In genomic region chr12:108360487-108360886, GRCh38 we compare ENCODE assay signal across 12 cellular contexts. TPM values are rescaled to one million over a fixed set of nuclear protein-coding genes. Genes with fewer than 3 reads are reported as not detected.
DNase-seq lines count a peak whose midpoint lies in the region; ATAC-seq, FAIRE-seq and TF ChIP-seq lines count a peak whose summit lies in the region.
"Had no signal": no experiment of that assay in that cellular context is flagged by ENCODE, and none has a peak within 500 bp of the region (broad histone marks: within the 10 kb centered on the region; RNA-seq: fewer than 3 reads in every experiment).

No MANE protein-coding gene starts in this region.

- H3K27ac ChIP-seq in GM12878 (ENCODE audit: control insufficient read depth, insufficient read depth) (peak overlapping the region; percentile 57), smooth muscle cell (ENCODE audit: low read depth) (peak overlapping the region; percentile 64), left lung (no peak overlapping the region)
- H3K27ac ChIP-seq: ascending aorta, gastrocnemius medialis had no signal

- in situ Hi-C loops in GM12878 (cut with MboI), result no loop called here

- H3K4me2 ChIP-seq in GM12878 (ENCODE audit: control insufficient read depth, insufficient read depth), result peak overlapping the region; percentile 53
- H3K4me2 ChIP-seq in smooth muscle cell, result peak overlapping the region; percentile 37
- H3K4me2 ChIP-seq: SK-N-SH had no signal

- H3K4me3 Mint-ChIP-seq in activated T-cell treated with anti-CD3 and anti-CD28 coated beads, Interleukin-2, amount 50 U/mL, for 4 hours, result no peak overlapping the region
- H3K4me3 Mint-ChIP-seq: activated CD8-positive, alpha-beta T cell treated with anti-CD3 and anti-CD28 coated beads, Interleukin-2, amount 10 ng/mL, durations not matched to agents 7 days and 5 days had no signal

- RAD21 ChIA-PET in GM12878 (lab: Charles Lee; ENCODE audit: unreplicated experiment), result interaction anchor here (0.8 to 4.4 kb wide), 9 partner anchors 17 to 92 kb away, joined by 3 to 47 read pairs (median 3); partner anchors contain the start of gene CMKLR1

- TF ChIP-seq POLR2A in GM12878 (IDR thresholded peaks at IDR 0.05; ENCODE audit: low read depth, low read length), result no peak

- ATAC-seq in GM19043 (IDR thresholded peaks at IDR 0.05; ENCODE audit: low read depth, unreplicated experiment) (peak; percentile 67), HG03064 (IDR thresholded peaks at IDR 0.05; ENCODE audit: low read depth, unreplicated experiment) (peak; percentile 81), GM12878 (peak; percentile 86), left lung (no peak)
- ATAC-seq in activated T-cell treated with anti-CD3 and anti-CD28 coated beads, Interleukin-2, amount 50 U/mL, for 4 hours, result no peak
- ATAC-seq: activated CD8-positive, alpha-beta T cell treated with anti-CD3 and anti-CD28 coated beads, Interleukin-2, amount 10 ng/mL, durations not matched to agents 7 days and 5 days; gastrocnemius medialis had no signal

- TF ChIP-seq EP300 in GM12878 (IDR thresholded peaks at IDR 0.05; ENCODE audit: borderline replicate concordance in 1 of 2, control insufficient read depth in 1 of 2, low read depth in 2 of 2, low read length in 2 of 2), result peak; percentile 54 to 73; a peak in 3 of 4 replicates

- no peaks in the 10 kb centered on the region for H3K79me2 ChIP-seq in GM12878 (ENCODE audit: control insufficient read depth, insufficient read depth, low read length)
- no peaks in the 10 kb centered on the region for H3K79me2 ChIP-seq in smooth muscle cell (ENCODE audit: low read depth)

- SMC1A ChIA-PET in GM12878 (lab: Charles Lee; ENCODE audit: uncharacterized antibody, unreplicated experiment), result interaction anchor here (0.7 to 3.2 kb wide), 11 partner anchors 23 to 288 kb away, joined by 3 to 37 read pairs (median 4); no protein-coding TSS in a partner anchor

- H4K20me1 ChIP-seq in GM12878 (ENCODE audit: control insufficient read depth, insufficient read depth), result no peaks in the 10 kb centered on the region
- H4K20me1 ChIP-seq in smooth muscle cell (ENCODE audit: low read depth), result no peaks in the 10 kb centered on the region

- intact Hi-C loops in GM12878 (cut with micrococcal nuclease; ENCODE audit: unreplicated experiment), result loop anchor here (1.0 to 10.0 kb wide), 4 partner anchors 26 to 154 kb away; partner anchors contain the start of gene FICD
- intact Hi-C loops in left lung (cut with DNase I), result no loop called here

- DNase-seq in GM12878 (ENCODE audit: low read depth, low spot score) (peak; percentile 84), smooth muscle cell (lab: John Stamatoyannopoulos, UW; ENCODE audit: unreplicated experiment) (no peak), left lung (no peak), NCI-H524 (lab: John Stamatoyannopoulos, UW) (no peak)
- no peak for DNase-seq in activated T-cell treated with anti-CD3 and anti-CD28 coated beads, Interleukin-2, amount 50 U/mL, for 4 hours
- DNase-seq: activated CD8-positive, alpha-beta T cell treated with anti-CD3 and anti-CD28 coated beads, Interleukin-2, amount 10 ng/mL, durations not matched to agents 7 days and 5 days; gastrocnemius medialis; NCI-H2107; SK-N-SH had no signal

- H3K4me1 Mint-ChIP-seq in activated T-cell treated with anti-CD3 and anti-CD28 coated beads, Interleukin-2, amount 50 U/mL, for 4 hours (ENCODE audit: low read depth), result no peaks in the 10 kb centered on the region

- no peaks in the 10 kb centered on the region for H3K9me3 Mint-ChIP-seq in activated T-cell treated with anti-CD3 and anti-CD28 coated beads, Interleukin-2, amount 50 U/mL, for 4 hours

- no peaks in the 10 kb centered on the region for H3F3A ChIP-seq in smooth muscle cell (ENCODE audit: low read depth)

- no peak overlapping the region; the same call in 1 of the 2 replicates for H3K4me3 ChIP-seq in GM12878
- H3K4me3 ChIP-seq in smooth muscle cell, result no peak overlapping the region
- no peak overlapping the region for H3K4me3 ChIP-seq in left lung
- H3K4me3 ChIP-seq: ascending aorta, gastrocnemius medialis had no signal

- H3K27me3 ChIP-seq in GM12878 (replicated peaks in 1 of 2; ENCODE audit: control insufficient read depth in 2 of 2, insufficient read depth in 2 of 2, low read length in 1 of 2), result no peaks in the 10 kb centered on the region
- no peaks in the 10 kb centered on the region for H3K27me3 ChIP-seq in smooth muscle cell (ENCODE audit: low read depth)
- no peaks in the 10 kb centered on the region for H3K27me3 ChIP-seq in left lung
- H3K27me3 ChIP-seq: ascending aorta, gastrocnemius medialis had no signal

- H3K4me1 ChIP-seq in GM12878 (ENCODE audit: control insufficient read depth, insufficient read depth, low read length) (peaks cover 30% of the 10 kb centered on the region), smooth muscle cell (ENCODE audit: low read depth) (peaks cover 5% of the 10 kb centered on the region), left lung (peaks cover 0 to 10% of the 10 kb centered on the region in 2 donors)
- H3K4me1 ChIP-seq: ascending aorta, gastrocnemius medialis had no signal

- FAIRE-seq in GM12878 (lab: Jason Lieb, UNC), result peak; percentile 75

- H3K27me3 Mint-ChIP-seq in activated T-cell treated with anti-CD3 and anti-CD28 coated beads, Interleukin-2, amount 50 U/mL, for 4 hours (ENCODE audit: low read depth), result no peaks in the 10 kb centered on the region

- CTCF ChIA-PET in GM12878 (lab: Yijun Ruan, JAX), result interaction anchor here (0.7 to 2.0 kb wide), 7 partner anchors 8 to 136 kb away, joined by 3 to 7 read pairs (median 3); no protein-coding TSS in a partner anchor

- H3K9ac ChIP-seq in GM12878 (ENCODE audit: control insufficient read depth, insufficient read depth, low read length) (no peak overlapping the region), smooth muscle cell (ENCODE audit: low read depth) (no peak overlapping the region)
- H3K9ac ChIP-seq: SK-N-SH had no signal

- H3K9me3 ChIP-seq in GM12878 (replicated peaks; ENCODE audit: control insufficient read depth, insufficient read depth, low read length), result no peaks in the 10 kb centered on the region
- H3K9me3 ChIP-seq in smooth muscle cell (replicated peaks; ENCODE audit: low read depth), result no peaks in the 10 kb centered on the region
- no peaks in the 10 kb centered on the region for H3K9me3 ChIP-seq in left lung
- H3K9me3 ChIP-seq: ascending aorta, gastrocnemius medialis, SK-N-SH had no signal

- TF ChIP-seq RAD21 in GM12878 (IDR thresholded peaks at IDR 0.05; ENCODE audit: insufficient read depth, low read depth, low read length), result 0 out of 2 replicates have a peak, but pooled peaks have one; percentile 21

- no peaks in the 10 kb centered on the region for H3K36me3 Mint-ChIP-seq in activated T-cell treated with anti-CD3 and anti-CD28 coated beads, Interleukin-2, amount 50 U/mL, for 4 hours (ENCODE audit: insufficient read depth)

- POLR2A ChIA-PET in GM12878 (lab: Charles Lee), result interaction anchor here (0.6 to 2.7 kb wide), 6 partner anchors 11 to 179 kb away, joined by 3 to 13 read pairs (median 3); partner anchors contain the start of gene FICD

- BruUV-seq in GM12878 (replicated peaks; lab: Mats Ljungman, UMichigan), result no TSS peak

- H3K36me3 ChIP-seq in GM12878 (ENCODE audit: control insufficient read depth in 2 of 2, insufficient read depth in 2 of 2, low read length in 1 of 2) (no peaks in the 10 kb centered on the region), smooth muscle cell (ENCODE audit: low read depth) (no peaks in the 10 kb centered on the region), left lung (no peaks in the 10 kb centered on the region)
- H3K36me3 ChIP-seq: ascending aorta, gastrocnemius medialis had no signal

- TF ChIP-seq CTCF in GM12878 (IDR thresholded peaks at IDR 0.05 in 2 of 3, conservative IDR thresholded peaks at IDR 0.05 in 1 of 3; ENCODE audit: control insufficient read depth in 2 of 3, extremely low read depth in 1 of 3, insufficient read depth in 1 of 3, low read depth in 3 of 3, low read length in 3 of 3) (no peak), smooth muscle cell (IDR thresholded peaks at IDR 0.05; ENCODE audit: borderline replicate concordance, insufficient read depth, poor library complexity, severe bottlenecking) (no peak), left lung (IDR thresholded peaks at IDR 0.05) (no peak)

- no peak overlapping the region for H2AFZ ChIP-seq in GM12878 (ENCODE audit: control insufficient read depth, low read depth, low read length)
- H2AFZ ChIP-seq in smooth muscle cell (ENCODE audit: low read depth), result no peak overlapping the region

TF ChIP-seq in GM12878, 131 proteins besides CTCF, POLR2A, EP300 and RAD21 (continues in another document):
- TF ChIP-seq TARDBP (IDR thresholded peaks at IDR 0.05; ENCODE audit: borderline replicate concordance) (no peak), NR2F1 (conservative IDR thresholded peaks at IDR 0.05) (peak; percentile 85), SREBF1 (IDR thresholded peaks at IDR 0.05; ENCODE audit: low read length) (no peak), RCOR1 (conservative IDR thresholded peaks at IDR 0.05; ENCODE audit: low read depth, low read length) (no peak)

RNA-seq across cellular contexts. Expression of gene CMKLR1, which starts 21.4 kb away (rescaled TPM):
- total RNA-seq in GM12878 (2013; cell fraction: nucleolus; rRNA removed), result 23.1 and 24.6 TPM in 2 replicates
- total RNA-seq in GM12878 (2014; rRNA removed) (27.8 and 30.1 TPM in 2 replicates), GM12878 (2014; rRNA removed; fragmentation: Illumina TruSeq; extraction: Trizol) (26.2 and 28.0 TPM in 2 replicates), GM12878 (2021) (52.3 and 53.2 TPM in 2 replicates), smooth muscle cell (294 and 312 TPM in 2 replicates), left lung (10 to 100 TPM; 19.0 to 31.2 TPM)
- polyA plus RNA-seq in GM12878 (2011; ENCODE audit: low read depth), result 23.8 TPM
- polyA plus RNA-seq in GM12878 (2011; rRNA removed) (31.8 and 41.5 TPM in 2 replicates), GM12878 (2014; fragmentation: Illumina TruSeq; extraction: Trizol) (43.6 and 61.3 TPM in 2 replicates), GM12878 (2014; fragmentation: Nextera tagmentation; extraction: Ambion mirVana) (10 to 100 TPM; 13.8 to 17.4 TPM), GM12878 (2014; rRNA removed) (19.3 and 21.3 TPM in 2 replicates), GM12878 (2016; fragmentation: Nextera tagmentation; extraction: Ambion mirVana) (10 to 100 TPM; 25.1 to 26.2 TPM), smooth muscle cell (111 and 179 TPM in 2 replicates)
- polyA plus RNA-seq in GM12878 (2011; cell fraction: cytosol; rRNA removed), result 28.7 and 39.8 TPM in 2 replicates
- 21.0 and 27.4 TPM in 2 replicates for polyA plus RNA-seq in GM12878 (2011; cell fraction: nucleus; rRNA removed)
- polyA plus RNA-seq in GM12878 (2012), result 12.8 and 13.5 TPM in 2 replicates
- 89.3 and 134 TPM in 2 replicates for polyA minus RNA-seq in GM12878 (2011; rRNA and poly(A)+ RNA removed)
- 9.1 and 9.9 TPM in 2 replicates for polyA minus RNA-seq in GM12878 (2011; cell fraction: cytosol; rRNA and poly(A)+ RNA removed)
- 7.6 and 11.5 TPM in 2 replicates for polyA minus RNA-seq in GM12878 (2011; cell fraction: nucleus; rRNA and poly(A)+ RNA removed)
- under 1 TPM in 2 of 3 donors, not detected in 1; 0.08 to 0.11 TPM for total RNA-seq in activated T-cell treated with anti-CD3 and anti-CD28 coated beads, Interleukin-2, amount 50 U/mL, for 4 hours

Comparison
In these comparisons a context has a peak if more than half of its experiments do, and no peak if none do; other contexts are left out.
1. ATAC-seq: peak in GM19043 (single experiment), HG03064 (single experiment) and GM12878 (single experiment); none in left lung (single experiment) and activated T-cell treated with anti-CD3 and anti-CD28 coated beads, Interleukin-2, amount 50 U/mL, for 4 hours (0 of 2).
2. H3K27ac ChIP-seq: peak in GM12878 (single experiment) and smooth muscle cell (single experiment); none in left lung (0 of 2).
3. RNA of gene CMKLR1, which starts 21.4 kb away (total RNA-seq): 294 to 312 TPM in smooth muscle cell, 19.0 to 31.2 TPM in left lung and 23.1 to 53.2 TPM in GM12878; 0.08 to 0.11 TPM in activated T-cell treated with anti-CD3 and anti-CD28 coated beads, Interleukin-2, amount 50 U/mL, for 4 hours; every median in the first group is over 10 times any median in the second.